ENCODE assay signal across 13 cellular contexts in genomic region chr15:33148129-33148850, GRCh38. TPM values are rescaled to one million over a fixed set of nuclear protein-coding genes. Genes with fewer than 3 reads are reported as not detected.
DNase-seq lines count a peak whose midpoint lies in the region; ATAC-seq and TF ChIP-seq lines count a peak whose summit lies in the region.
"Had no signal": no experiment of that assay in that cellular context is flagged by ENCODE, and none has a peak within 500 bp of the region (broad histone marks: within the 10 kb centered on the region; RNA-seq: fewer than 3 reads in every experiment).

No MANE protein-coding gene starts in this region.

- no peaks in the 10 kb centered on the region for H3K36me3 Mint-ChIP-seq in activated CD4-positive, alpha-beta T cell treated with anti-CD3 and anti-CD28 coated beads, Interleukin-2, amount 10 ng/mL, durations not matched to agents 24 days and 14 days (ENCODE audit: low read depth)
- peaks cover 2% of the 10 kb centered on the region for H3K36me3 Mint-ChIP-seq in activated naive CD8-positive, alpha-beta T cell treated with anti-CD3 and anti-CD28 coated beads for 36 hours
- H3K36me3 Mint-ChIP-seq in neural progenitor cell, result no peaks in the 10 kb centered on the region
- H3K36me3 Mint-ChIP-seq: memory B cell had no signal

- no peak overlapping the region for H3K27ac Mint-ChIP-seq in activated CD4-positive, alpha-beta T cell treated with anti-CD3 and anti-CD28 coated beads, Interleukin-2, amount 10 ng/mL, durations not matched to agents 24 days and 14 days
- H3K27ac Mint-ChIP-seq in activated naive CD8-positive, alpha-beta T cell treated with anti-CD3 and anti-CD28 coated beads for 36 hours, result no peak overlapping the region
- no peak overlapping the region for H3K27ac Mint-ChIP-seq in neural progenitor cell
- H3K27ac Mint-ChIP-seq: memory B cell had no signal

- H3F3A ChIP-seq in neural progenitor cell (ENCODE audit: low read depth), result peaks cover 7% of the 10 kb centered on the region

- DNase-seq in activated CD4-positive, alpha-beta T cell treated with anti-CD3 and anti-CD28 coated beads, Interleukin-2, amount 10 ng/mL, durations not matched to agents 24 days and 14 days, result peak; percentile 61
- DNase-seq in activated CD4-positive, alpha-beta T cell treated with anti-CD3 and anti-CD28 coated beads for 1 hour, result no peak
- peak; percentile 34 for DNase-seq in RPMI7951 (ENCODE audit: low read depth)
- no peak for DNase-seq in activated naive CD8-positive, alpha-beta T cell treated with anti-CD3 and anti-CD28 coated beads for 36 hours
- DNase-seq in osteoblast (ENCODE audit: insufficient read length, low spot score, missing footprints), result peak; percentile 5
- DNase-seq in neural progenitor cell (ENCODE audit: low spot score), result no peak
- DNase-seq: NCI-H1436, PC-3, spleen had no signal

- H2AFZ ChIP-seq in osteoblast (ENCODE audit: low read length) (no peak overlapping the region), neural progenitor cell (replicated peaks) (no peak overlapping the region)
- H2AFZ ChIP-seq: parathyroid adenoma had no signal

- H3K4me3 Mint-ChIP-seq in activated CD4-positive, alpha-beta T cell treated with anti-CD3 and anti-CD28 coated beads, Interleukin-2, amount 10 ng/mL, durations not matched to agents 24 days and 14 days, result peak overlapping the region; percentile 8
- peak overlapping the region; percentile 49 for H3K4me3 Mint-ChIP-seq in activated naive CD8-positive, alpha-beta T cell treated with anti-CD3 and anti-CD28 coated beads for 36 hours
- H3K4me3 Mint-ChIP-seq in neural progenitor cell, result no peak overlapping the region
- H3K4me3 Mint-ChIP-seq: memory B cell had no signal

- H3K27me3 Mint-ChIP-seq in activated CD4-positive, alpha-beta T cell treated with anti-CD3 and anti-CD28 coated beads, Interleukin-2, amount 10 ng/mL, durations not matched to agents 24 days and 14 days, result peaks cover 8% of the 10 kb centered on the region
- H3K27me3 Mint-ChIP-seq in activated naive CD8-positive, alpha-beta T cell treated with anti-CD3 and anti-CD28 coated beads for 36 hours, result peaks cover 4% of the 10 kb centered on the region
- H3K27me3 Mint-ChIP-seq in neural progenitor cell (ENCODE audit: insufficient read depth, low read depth), result peaks cover 5% of the 10 kb centered on the region

- intact Hi-C loops in activated CD4-positive, alpha-beta T cell treated with anti-CD3 and anti-CD28 coated beads, Interleukin-2, amount 10 ng/mL, durations not matched to agents 24 days and 14 days (cut with micrococcal nuclease), result loop anchor here (10.0 kb wide), 1 partner anchor 67 kb away; no protein-coding TSS in a partner anchor

- TF ChIP-seq CTCF in osteoblast (IDR thresholded peaks at IDR 0.05; ENCODE audit: extremely low read depth, low read depth, low read length) (no peak), neural progenitor cell (IDR thresholded peaks at IDR 0.05) (no peak)

- H3K27me3 ChIP-seq in osteoblast (ENCODE audit: insufficient read depth, low read length), result no peaks in the 10 kb centered on the region
- H3K27me3 ChIP-seq in neural progenitor cell, result no peaks in the 10 kb centered on the region

- no peak for ATAC-seq in GM19467 (IDR thresholded peaks at IDR 0.05; ENCODE audit: unreplicated experiment)
- ATAC-seq in HG02970 (IDR thresholded peaks at IDR 0.05; ENCODE audit: low FRiP score, unreplicated experiment), result no peak
- ATAC-seq: PC-3 had no signal

- H3K27ac ChIP-seq in osteoblast (ENCODE audit: low read depth, low read length), result no peak overlapping the region
- no peak overlapping the region for H3K27ac ChIP-seq in neural progenitor cell
- H3K27ac ChIP-seq: parathyroid adenoma, spleen had no signal

- H3K4me1 ChIP-seq in osteoblast (ENCODE audit: insufficient read depth, low read length) (peaks cover 9% of the 10 kb centered on the region), neural progenitor cell (peaks cover 27% of the 10 kb centered on the region)
- H3K4me1 ChIP-seq: parathyroid adenoma had no signal

- no peak overlapping the region for H3K4me3 ChIP-seq in osteoblast (ENCODE audit: insufficient read depth, low read length)
- H3K4me3 ChIP-seq in neural progenitor cell, result no peak overlapping the region
- H3K4me3 ChIP-seq: spleen had no signal

- H3K9me3 ChIP-seq in osteoblast (ENCODE audit: low read depth, low read length) (no peaks in the 10 kb centered on the region), neural progenitor cell (ENCODE audit: low read depth) (no peaks in the 10 kb centered on the region)
- H3K9me3 ChIP-seq: spleen had no signal

- no peaks in the 10 kb centered on the region for H4K20me1 ChIP-seq in osteoblast (ENCODE audit: insufficient read depth, low read length)
- H4K20me1 ChIP-seq in neural progenitor cell (ENCODE audit: low read depth), result no peaks in the 10 kb centered on the region

- no peaks in the 10 kb centered on the region for H3K36me3 ChIP-seq in osteoblast (ENCODE audit: insufficient read depth, low read length)
- H3K36me3 ChIP-seq in neural progenitor cell, result no peaks in the 10 kb centered on the region
- H3K36me3 ChIP-seq: spleen had no signal

- H3K79me2 ChIP-seq in osteoblast (ENCODE audit: insufficient read depth, low read length) (peaks cover 2% of the 10 kb centered on the region), neural progenitor cell (ENCODE audit: low read depth) (no peaks in the 10 kb centered on the region)
- H3K79me2 ChIP-seq: parathyroid adenoma had no signal

- no peak overlapping the region for H3K9ac ChIP-seq in neural progenitor cell
- H3K9ac ChIP-seq: parathyroid adenoma had no signal

- no peak overlapping the region for H3K4me2 ChIP-seq in osteoblast (ENCODE audit: insufficient read depth, low read length)
- H3K4me2 ChIP-seq in neural progenitor cell, result no peak overlapping the region

- peaks cover 10% of the 10 kb centered on the region for H3K4me1 Mint-ChIP-seq in activated CD4-positive, alpha-beta T cell treated with anti-CD3 and anti-CD28 coated beads, Interleukin-2, amount 10 ng/mL, durations not matched to agents 24 days and 14 days
- H3K4me1 Mint-ChIP-seq in activated naive CD8-positive, alpha-beta T cell treated with anti-CD3 and anti-CD28 coated beads for 36 hours, result peaks cover 9% of the 10 kb centered on the region
- H3K4me1 Mint-ChIP-seq in neural progenitor cell, result peaks cover 31% of the 10 kb centered on the region

- H3K9me3 Mint-ChIP-seq in activated CD4-positive, alpha-beta T cell treated with anti-CD3 and anti-CD28 coated beads, Interleukin-2, amount 10 ng/mL, durations not matched to agents 24 days and 14 days, result no peaks in the 10 kb centered on the region
- H3K9me3 Mint-ChIP-seq in activated naive CD8-positive, alpha-beta T cell treated with anti-CD3 and anti-CD28 coated beads for 36 hours, result no peaks in the 10 kb centered on the region
- no peaks in the 10 kb centered on the region for H3K9me3 Mint-ChIP-seq in neural progenitor cell
- H3K9me3 Mint-ChIP-seq: memory B cell had no signal

RNA-seq across cellular contexts. Expression of gene FMN1, which starts 46.2 kb away (rescaled TPM):
- total RNA-seq in activated CD4-positive, alpha-beta T cell treated with anti-CD3 and anti-CD28 coated beads, Interleukin-2, amount 10 ng/mL, durations not matched to agents 24 days and 14 days, result 0.02 TPM in 1 of 2 replicates, not detected in the other
- total RNA-seq in RPMI7951 (2014; rRNA removed; shearing (Covaris generic)), result 5.0 and 5.8 TPM in 2 replicates
- total RNA-seq in activated naive CD8-positive, alpha-beta T cell treated with anti-CD3 and anti-CD28 coated beads for 36 hours, result under 1 TPM; 0.14 to 0.31 TPM
- total RNA-seq in osteoblast, result 9.0 and 11.2 TPM in 2 replicates
- total RNA-seq in neural progenitor cell (ENCODE audit: low replicate concordance), result 2.2 and 5.7 TPM in 2 replicates

Comparison
In these comparisons a context has a peak if more than half of its experiments do, and no peak if none do; other contexts are left out.
1. DNase-seq: peak in activated CD4-positive, alpha-beta T cell treated with anti-CD3 and anti-CD28 coated beads, Interleukin-2, amount 10 ng/mL, durations not matched to agents 24 days and 14 days (single experiment), RPMI7951 (single experiment) and osteoblast (single experiment); none in activated CD4-positive, alpha-beta T cell treated with anti-CD3 and anti-CD28 coated beads for 1 hour (single experiment), activated naive CD8-positive, alpha-beta T cell treated with anti-CD3 and anti-CD28 coated beads for 36 hours (single experiment) and neural progenitor cell (single experiment).